ENCODE assay signal across 8 cellular contexts in the genomic region with DNA sequence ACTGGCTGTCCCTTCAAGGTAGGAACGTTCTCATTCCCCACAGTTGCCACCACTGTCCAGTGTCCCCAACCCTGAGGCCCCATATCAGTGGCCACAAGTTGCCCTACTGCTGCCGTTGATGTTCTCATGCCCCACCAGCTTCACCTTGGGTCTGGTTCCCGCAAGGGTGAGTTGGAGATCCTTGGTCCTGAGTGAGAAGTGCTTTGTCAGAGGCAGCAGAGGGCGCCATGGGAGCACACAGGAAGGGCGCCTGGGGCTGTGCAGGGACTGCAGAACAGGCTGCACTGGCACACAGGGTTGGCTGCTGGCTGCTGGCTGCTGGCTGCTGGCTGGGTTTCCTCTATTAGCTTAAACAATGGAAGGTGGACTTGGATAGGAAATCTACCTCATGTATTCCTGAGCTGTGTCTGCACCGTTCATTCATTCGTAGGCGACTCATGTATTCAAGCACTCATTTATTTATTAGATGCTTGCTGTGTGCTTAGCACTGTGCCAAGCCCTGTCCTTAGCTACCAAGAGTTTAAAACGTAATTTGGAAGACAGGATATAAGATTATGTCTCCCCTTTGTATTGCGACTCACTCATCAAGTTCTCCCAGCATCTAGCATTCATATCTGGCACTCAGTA. TPM values are rescaled to one million over a fixed set of nuclear protein-coding genes. Genes with fewer than 3 reads are reported as not detected.
DNase-seq lines count a peak whose midpoint lies in the region; ATAC-seq lines count a peak whose summit lies in the region.

No MANE protein-coding gene starts in this region.

- peaks cover 4% of the 10 kb centered on the region for H3K27me3 Mint-ChIP-seq in activated T-cell treated with anti-CD3 and anti-CD28 coated beads, Interleukin-2, amount 50 U/mL, for 4 hours (ENCODE audit: low read depth)

- H3K4me3 Mint-ChIP-seq in activated T-cell treated with anti-CD3 and anti-CD28 coated beads, Interleukin-2, amount 50 U/mL, for 4 hours: no peak overlapping the region

- intact Hi-C loops in Right ventricle myocardium superior (cut with DNase I): no loop called here

- peak; percentile 67 for ATAC-seq in HG03354 (IDR thresholded peaks at IDR 0.05; ENCODE audit: poor library complexity, severe bottlenecking, unreplicated experiment)
- ATAC-seq in activated T-cell treated with anti-CD3 and anti-CD28 coated beads, Interleukin-2, amount 50 U/mL, for 4 hours: peak; percentile 69 to 81
- peak; percentile 58 for ATAC-seq in Right ventricle myocardium superior (ENCODE audit: poor library complexity)
- ATAC-seq in HG03025 (IDR thresholded peaks at IDR 0.05; ENCODE audit: low FRiP score, unreplicated experiment): no peak

- DNase-seq in DMS153 (lab: John Stamatoyannopoulos, UW): peak; percentile 39
- peak; percentile 90 for DNase-seq in NCI-H82 (lab: John Stamatoyannopoulos, UW)
- no peak for DNase-seq in activated T-cell treated with anti-CD3 and anti-CD28 coated beads, Interleukin-2, amount 50 U/mL, for 4 hours
- peak; percentile 81 for DNase-seq in Right ventricle myocardium superior
- DNase-seq in stimulated activated CD4-positive, alpha-beta T cell treated with anti-CD3 and anti-CD28 coated beads, Interleukin-12 subunit alpha, Interleukin-12 subunit beta, amount 100 ng/mL, for 4 hours: peak; percentile 25
- no peak for DNase-seq in HPDE6-E6E7 (ENCODE audit: extremely low spot score)

- H3K36me3 Mint-ChIP-seq in activated T-cell treated with anti-CD3 and anti-CD28 coated beads, Interleukin-2, amount 50 U/mL, for 4 hours (ENCODE audit: insufficient read depth): no peaks in the 10 kb centered on the region

- H3K4me1 Mint-ChIP-seq in activated T-cell treated with anti-CD3 and anti-CD28 coated beads, Interleukin-2, amount 50 U/mL, for 4 hours (ENCODE audit: low read depth): peaks cover 14% of the 10 kb centered on the region

- H3K9me3 Mint-ChIP-seq in activated T-cell treated with anti-CD3 and anti-CD28 coated beads, Interleukin-2, amount 50 U/mL, for 4 hours: no peaks in the 10 kb centered on the region

RNA-seq across cellular contexts. Expression of a gene that starts 2.1 kb away (rescaled TPM):
- total RNA-seq in activated T-cell treated with anti-CD3 and anti-CD28 coated beads, Interleukin-2, amount 50 U/mL, for 4 hours: under 1 TPM in 1 of 3 donors, not detected in 2; 0.38 TPM
- total RNA-seq in Right ventricle myocardium superior: 111 TPM

RNA-seq across cellular contexts. Expression of a gene that starts 6.9 kb away (rescaled TPM):
- total RNA-seq in activated T-cell treated with anti-CD3 and anti-CD28 coated beads, Interleukin-2, amount 50 U/mL, for 4 hours: not detected
- not detected for total RNA-seq in Right ventricle myocardium superior

RNA-seq across cellular contexts. Expression of a gene that starts 19.9 kb away (rescaled TPM):
- not detected for total RNA-seq in activated T-cell treated with anti-CD3 and anti-CD28 coated beads, Interleukin-2, amount 50 U/mL, for 4 hours
- 2.4 TPM for total RNA-seq in Right ventricle myocardium superior

RNA-seq across cellular contexts. Expression of a gene that starts 35.3 kb away (rescaled TPM):
- total RNA-seq in activated T-cell treated with anti-CD3 and anti-CD28 coated beads, Interleukin-2, amount 50 U/mL, for 4 hours: not detected
- total RNA-seq in Right ventricle myocardium superior: 42.5 TPM

RNA-seq across cellular contexts. Expression of a gene that starts 42.8 kb away (rescaled TPM):
- total RNA-seq in activated T-cell treated with anti-CD3 and anti-CD28 coated beads, Interleukin-2, amount 50 U/mL, for 4 hours: not detected
- not detected for total RNA-seq in Right ventricle myocardium superior

Comparison
In these comparisons a context has a peak if more than half of its experiments do, and no peak if none do; other contexts are left out.
1. DNase-seq: peak in DMS153 (single experiment), NCI-H82 (single experiment), Right ventricle myocardium superior (single experiment) and stimulated activated CD4-positive, alpha-beta T cell treated with anti-CD3 and anti-CD28 coated beads, Interleukin-12 subunit alpha, Interleukin-12 subunit beta, amount 100 ng/mL, for 4 hours (single experiment); none in activated T-cell treated with anti-CD3 and anti-CD28 coated beads, Interleukin-2, amount 50 U/mL, for 4 hours (single experiment) and HPDE6-E6E7 (single experiment).
2. RNA of a gene that starts 2.1 kb away (total RNA-seq): 111 TPM in Right ventricle myocardium superior (single experiment); 0.38 TPM in activated T-cell treated with anti-CD3 and anti-CD28 coated beads, Interleukin-2, amount 50 U/mL, for 4 hours; every median in the first group is over 10 times any median in the second.